12 cellular contexts compared by ENCODE assay signal in the genomic region with DNA sequence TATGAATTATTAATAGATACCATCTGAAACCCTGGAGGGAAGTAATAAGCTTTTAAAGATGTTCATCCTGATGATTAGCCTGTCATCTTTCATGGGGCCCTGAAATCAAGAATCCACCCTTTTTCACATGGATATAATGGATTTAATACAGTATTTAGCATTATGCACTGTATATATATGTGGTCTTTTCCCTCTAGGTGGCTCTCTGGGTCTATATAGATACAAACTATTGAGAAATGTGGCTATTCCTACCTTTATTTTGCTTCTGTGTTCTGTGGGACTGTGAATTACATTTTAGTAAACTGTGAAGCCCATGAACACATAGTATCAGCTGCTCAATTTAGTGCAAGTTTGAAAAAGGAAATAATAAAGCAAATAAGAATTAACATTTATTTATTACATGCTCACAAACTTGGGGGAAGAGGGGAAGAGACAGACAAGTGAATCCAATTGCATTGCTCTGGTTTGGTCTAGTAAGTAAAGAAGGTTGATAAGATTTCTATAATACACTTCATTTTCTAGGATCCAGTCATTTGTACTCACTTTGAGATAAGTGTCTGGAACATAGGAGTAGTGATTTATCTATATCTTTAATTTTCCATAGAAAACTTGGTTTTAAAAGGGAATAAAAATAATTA.
DNase-seq lines count a peak whose midpoint lies in the region; ATAC-seq and TF ChIP-seq lines count a peak whose summit lies in the region.
"Had no signal": no experiment of that assay in that cellular context is flagged by ENCODE, and none has a peak within 500 bp of the region (broad histone marks: within the 10 kb centered on the region; RNA-seq: fewer than 3 reads in every experiment).

No MANE protein-coding gene starts in this region.

- TF ChIP-seq CTCF in MCF 10A (IDR thresholded peaks at IDR 0.05; ENCODE audit: unreplicated experiment) (peak; percentile 42), breast epithelium (IDR thresholded peaks at IDR 0.05) (peak in 1 of 3 donors; percentile 9), fibroblast of pulmonary artery (IDR thresholded peaks at IDR 0.05; ENCODE audit: low read length, missing control alignments) (peak; percentile 56)

- TF ChIP-seq POLR2A in breast epithelium (IDR thresholded peaks at IDR 0.05), result no peak

- H3K4me1 ChIP-seq in breast epithelium, result no peaks in the 10 kb centered on the region

- no TSS peak for BruUV-seq in MCF 10A (replicated peaks; lab: Mats Ljungman, UMichigan)

- H3K27me3 ChIP-seq in breast epithelium, result no peaks in the 10 kb centered on the region
- H3K27me3 ChIP-seq: neutrophil had no signal

- H3K4me3 ChIP-seq in breast epithelium (no peak overlapping the region), fibroblast of pulmonary artery (replicated peaks; ENCODE audit: low read depth, low read length) (no peak overlapping the region)

- intact Hi-C loops in MCF 10A (cut with micrococcal nuclease) (loop anchor here (1.0 to 5.0 kb wide), 4 partner anchors 54 to 493 kb away; partner anchors contain the start of gene LHFPL2), breast epithelium (cut with DNase I; ENCODE audit: low total_unique reads) (no loop called here)

- no peak overlapping the region for H3K27ac ChIP-seq in breast epithelium
- H3K27ac ChIP-seq: neutrophil had no signal

- H3K27ac Mint-ChIP-seq in MCF 10A (ENCODE audit: low read depth, unreplicated experiment), result no peak overlapping the region
- H3K27ac Mint-ChIP-seq: T-helper 1 cell treated with Interleukin-12 subunit alpha and Interleukin-12 subunit beta and Interleukin-4 antibody, amounts not matched to agents 30 μg/mL and 1 μg/mL, for 36 hours had no signal

- no peaks in the 10 kb centered on the region for H3K9me3 ChIP-seq in breast epithelium
- H3K9me3 ChIP-seq: neutrophil had no signal

- H3K36me3 ChIP-seq in breast epithelium, result no peaks in the 10 kb centered on the region
- H3K36me3 ChIP-seq: neutrophil had no signal

- POLR2A ChIA-PET in MCF 10A (lab: Yijun Ruan, JAX), result no interaction called here

- H3K27me3 Mint-ChIP-seq in MCF 10A (ENCODE audit: insufficient read depth, unreplicated experiment), result no peaks in the 10 kb centered on the region

- no peak overlapping the region for H3K4me3 Mint-ChIP-seq in MCF 10A (ENCODE audit: unreplicated experiment)
- H3K4me3 Mint-ChIP-seq: T-helper 1 cell treated with Interleukin-12 subunit alpha and Interleukin-12 subunit beta and Interleukin-4 antibody, amounts not matched to agents 30 μg/mL and 1 μg/mL, for 36 hours had no signal

- no peak for ATAC-seq in HG02884 (IDR thresholded peaks at IDR 0.05; ENCODE audit: unreplicated experiment)

- H3K9me3 Mint-ChIP-seq in MCF 10A (ENCODE audit: unreplicated experiment), result no peaks in the 10 kb centered on the region
- H3K9me3 Mint-ChIP-seq: T-helper 1 cell treated with Interleukin-12 subunit alpha and Interleukin-12 subunit beta and Interleukin-4 antibody, amounts not matched to agents 30 μg/mL and 1 μg/mL, for 36 hours had no signal

- H3K36me3 Mint-ChIP-seq in MCF 10A (ENCODE audit: insufficient read depth, unreplicated experiment), result peaks cover 13% of the 10 kb centered on the region

- CTCF ChIA-PET in MCF 10A (lab: Yijun Ruan, JAX), result interaction anchor here (0.6 to 6.1 kb wide), 14 partner anchors 14 to 698 kb away, joined by 3 to 44 read pairs (median 4); no protein-coding TSS in a partner anchor

- DNase-seq in MCF 10A (ENCODE audit: unreplicated experiment) (peak; percentile 36), breast epithelium (ENCODE audit: low spot score in 2 of 2) (no peak), RKO (ENCODE audit: low spot score) (peak; percentile 6), fibroblast of pulmonary artery (ENCODE audit: low read depth) (peak; percentile 69), superior temporal gyrus (ENCODE audit: extremely low spot score) (peak; percentile 58), NCI-H524 (lab: John Stamatoyannopoulos, UW) (no peak), germinal center (ENCODE audit: low spot score) (no peak)
- DNase-seq: activated T-cell treated with anti-CD3 and anti-CD28 coated beads, Interleukin-2, amount 50 U/mL, for 1 hour; NCI-H2227 treated with DMSO at 0.1 percent for 48 hours had no signal

- H3K4me1 Mint-ChIP-seq in MCF 10A (ENCODE audit: insufficient read depth, unreplicated experiment), result peaks cover 11% of the 10 kb centered on the region

Comparison
In these comparisons a context has a peak if more than half of its experiments do, and no peak if none do; other contexts are left out.
1. DNase-seq: peak in MCF 10A (single experiment), RKO (single experiment), fibroblast of pulmonary artery (single experiment) and superior temporal gyrus (single experiment); none in breast epithelium (0 of 2), NCI-H524 (0 of 2) and germinal center (single experiment).